ENCODE assay signal across 17 cellular contexts in the genomic region with DNA sequence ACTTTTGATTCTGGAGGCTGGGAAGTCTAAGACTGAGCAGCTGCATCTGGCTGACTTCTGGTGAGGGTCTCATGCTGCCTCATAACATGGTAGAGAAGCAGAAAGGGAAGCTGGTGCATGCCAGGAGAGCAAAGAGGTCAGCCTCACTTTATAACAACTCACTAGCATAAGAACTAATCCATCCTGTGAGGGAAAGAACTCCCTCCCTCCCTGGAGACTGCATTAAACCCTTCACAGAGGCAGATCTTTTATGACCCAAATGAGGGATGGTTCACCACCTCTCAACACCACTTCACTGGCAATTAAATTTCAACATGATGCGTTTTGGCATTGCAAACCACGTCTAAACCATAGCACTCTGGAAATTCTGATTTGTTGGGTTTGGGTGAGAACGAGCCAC. TPM values are rescaled to one million over a fixed set of nuclear protein-coding genes. Genes with fewer than 3 reads are reported as not detected.
DNase-seq lines count a peak whose midpoint lies in the region; ATAC-seq, FAIRE-seq and TF ChIP-seq lines count a peak whose summit lies in the region.
"Had no signal": no experiment of that assay in that cellular context is flagged by ENCODE, and none has a peak within 500 bp of the region (broad histone marks: within the 10 kb centered on the region; RNA-seq: fewer than 3 reads in every experiment).

No MANE protein-coding gene starts in this region.

- H3K9ac ChIP-seq in keratinocyte (ENCODE audit: control insufficient read depth, extremely low read depth, insufficient read depth, low read length) (no peak overlapping the region), smooth muscle cell (ENCODE audit: low read depth) (no peak overlapping the region)

- CTCF ChIA-PET in HEK293T (lab: Yijun Ruan, JAX) (no interaction called here), T-cell (lab: Charles Lee) (no interaction called here)

- peaks cover 47% of the 10 kb centered on the region for H3K36me3 Mint-ChIP-seq in T-cell

- no peak overlapping the region for H3K27ac Mint-ChIP-seq in T-cell

- peak; percentile 65 for FAIRE-seq in keratinocyte (lab: Jason Lieb, UNC)
- FAIRE-seq: HTR-8/SVneo had no signal

- no peak overlapping the region for H3K4me3 Mint-ChIP-seq in T-cell

- H3K9me1 ChIP-seq in keratinocyte (ENCODE audit: control insufficient read depth, extremely low read depth, insufficient read depth, low read length) = no peaks in the 10 kb centered on the region

- H3K27ac ChIP-seq in keratinocyte (ENCODE audit: control insufficient read depth, insufficient read depth, low read length) = no peak overlapping the region
- no peak overlapping the region for H3K27ac ChIP-seq in thyroid gland
- no peak overlapping the region for H3K27ac ChIP-seq in smooth muscle cell (ENCODE audit: low read depth)
- H3K27ac ChIP-seq: C4-2B, HL-60, SK-N-MC had no signal

- no peaks in the 10 kb centered on the region for H3K79me2 ChIP-seq in keratinocyte (ENCODE audit: control insufficient read depth, insufficient read depth, low read length)
- peaks cover 16% of the 10 kb centered on the region for H3K79me2 ChIP-seq in smooth muscle cell (ENCODE audit: low read depth)

- H3K27me3 ChIP-seq in keratinocyte (ENCODE audit: control insufficient read depth, extremely low read depth, insufficient read depth, low read length) = no peaks in the 10 kb centered on the region
- no peaks in the 10 kb centered on the region for H3K27me3 ChIP-seq in thyroid gland
- H3K27me3 ChIP-seq in smooth muscle cell (ENCODE audit: low read depth) = no peaks in the 10 kb centered on the region

- no peaks in the 10 kb centered on the region for H3K27me3 Mint-ChIP-seq in T-cell

- H3K4me2 ChIP-seq in keratinocyte (ENCODE audit: control insufficient read depth, extremely low read depth, insufficient read depth, low read depth, low read length) = no peak overlapping the region
- H3K4me2 ChIP-seq in smooth muscle cell = no peak overlapping the region

- peaks cover 0 to 11% (median 3%) of the 10 kb centered on the region in 3 donors for H3K4me1 Mint-ChIP-seq in T-cell

- 83 to 89% methylated on average over 3 of the region's 3 CpGs for WGBS in thyroid gland, 2 donors
- 94% methylated on average over 3 of the region's 3 CpGs for WGBS in smooth muscle cell (ENCODE audit: low lambda C conversion rate)

- ATAC-seq in T-cell (replicated peaks in 1 of 4) = no peak

- H3K9me3 ChIP-seq in keratinocyte (ENCODE audit: control insufficient read depth, low read depth, low read length) (no peaks in the 10 kb centered on the region), thyroid gland (no peaks in the 10 kb centered on the region), smooth muscle cell (replicated peaks; ENCODE audit: low read depth) (no peaks in the 10 kb centered on the region)

- TF ChIP-seq POLR2A in thyroid gland (IDR thresholded peaks at IDR 0.05) = no peak

- H3K4me3 ChIP-seq in keratinocyte (ENCODE audit: control insufficient read depth in 2 of 3, extremely low read depth in 1 of 3, insufficient read depth in 2 of 3, low read depth in 1 of 3, low read length in 3 of 3) = no peak overlapping the region
- H3K4me3 ChIP-seq in thyroid gland (replicated peaks in 1 of 3) = no peak overlapping the region
- H3K4me3 ChIP-seq in smooth muscle cell = no peak overlapping the region
- H3K4me3 ChIP-seq: SK-N-MC had no signal

- H3K36me3 ChIP-seq in keratinocyte (ENCODE audit: control insufficient read depth in 2 of 2, extremely low read depth in 1 of 2, insufficient read depth in 2 of 2, low read length in 2 of 2) = no peaks in the 10 kb centered on the region
- H3K36me3 ChIP-seq in thyroid gland = peaks cover 0 to 5% of the 10 kb centered on the region in 2 donors
- peaks cover 17% of the 10 kb centered on the region for H3K36me3 ChIP-seq in smooth muscle cell (ENCODE audit: low read depth)

- H3K4me1 ChIP-seq in keratinocyte (ENCODE audit: control insufficient read depth, extremely low read depth, insufficient read depth, low read length) (no peaks in the 10 kb centered on the region), thyroid gland (no peaks in the 10 kb centered on the region), smooth muscle cell (ENCODE audit: low read depth) (no peaks in the 10 kb centered on the region)

- peak; percentile 11 for DNase-seq in D341Med (ENCODE audit: low spot score)
- peak; percentile 7 for DNase-seq in HEK293T (ENCODE audit: extremely low spot score)
- DNase-seq in NCI-H69 (lab: John Stamatoyannopoulos, UW) = peak; percentile 26
- no peak for DNase-seq in keratinocyte (ENCODE audit: low read depth, low spot score)
- no peak for DNase-seq in T-cell
- DNase-seq in thyroid gland = no peak
- no peak for DNase-seq in smooth muscle cell (lab: John Stamatoyannopoulos, UW; ENCODE audit: unreplicated experiment)
- DNase-seq: DMS 273 treated with DMSO at 0.1 percent for 48 hours, HCEC 1CT, NCI-H1694, NCI-H510A, NCI-H82, Right ventricle myocardium superior had no signal

- dilution Hi-C loops in keratinocyte (cut with MboI; ENCODE audit: extremely low pct_ligation_motif_present, low sequenced_read_pairs) = no loop called here

- intact Hi-C loops in thyroid gland (cut with DNase I) = no loop called here

- POLR2A ChIA-PET in HEK293T (lab: Yijun Ruan, JAX) (no interaction called here), T-cell (lab: Charles Lee) (no interaction called here)

- no peak overlapping the region for H2AFZ ChIP-seq in keratinocyte (ENCODE audit: control insufficient read depth, low read length)
- H2AFZ ChIP-seq in smooth muscle cell (ENCODE audit: low read depth) = no peak overlapping the region

- TF ChIP-seq CTCF in keratinocyte (optimal IDR thresholded peaks at IDR 0.05 in 1 of 3, IDR thresholded peaks at IDR 0.05 in 1 of 3, conservative IDR thresholded peaks at IDR 0.05 in 1 of 3; ENCODE audit: extremely low read depth in 1 of 3, insufficient read depth in 2 of 3, low read length in 3 of 3) (no peak), thyroid gland (IDR thresholded peaks at IDR 0.05) (no peak), smooth muscle cell (IDR thresholded peaks at IDR 0.05; ENCODE audit: borderline replicate concordance, insufficient read depth, poor library complexity, severe bottlenecking) (no peak)

- no peaks in the 10 kb centered on the region for H3K9me3 Mint-ChIP-seq in T-cell

- H3F3A ChIP-seq in smooth muscle cell (ENCODE audit: low read depth) = no peaks in the 10 kb centered on the region

- H4K20me1 ChIP-seq in keratinocyte (ENCODE audit: control insufficient read depth, extremely low read depth, insufficient read depth, low read length) (no peaks in the 10 kb centered on the region), smooth muscle cell (ENCODE audit: low read depth) (no peaks in the 10 kb centered on the region)

TF ChIP-seq in HEK293T, 16 proteins besides CTCF, POLR2A, EP300 and RAD21:
- no peak for TF ChIP-seq CTBP1 (IDR thresholded peaks at IDR 0.05; ENCODE audit: borderline replicate concordance)
- TF ChIP-seq FOXA1 (IDR thresholded peaks at IDR 0.05) = no peak
- no peak for TF ChIP-seq NFRKB (IDR thresholded peaks at IDR 0.05)
- TF ChIP-seq ARNT (IDR thresholded peaks at IDR 0.05) = no peak
- TF ChIP-seq SP1 (IDR thresholded peaks at IDR 0.05) = no peak
- no peak for TF ChIP-seq L3MBTL2 (conservative IDR thresholded peaks at IDR 0.05)
- TF ChIP-seq LEF1 (IDR thresholded peaks at IDR 0.05; ENCODE audit: borderline replicate concordance) = no peak
- no peak for TF ChIP-seq TARDBP (IDR thresholded peaks at IDR 0.05)
- TF ChIP-seq BHLHE40 (IDR thresholded peaks at IDR 0.05; ENCODE audit: borderline replicate concordance) = no peak
- TF ChIP-seq, protein P1, sequence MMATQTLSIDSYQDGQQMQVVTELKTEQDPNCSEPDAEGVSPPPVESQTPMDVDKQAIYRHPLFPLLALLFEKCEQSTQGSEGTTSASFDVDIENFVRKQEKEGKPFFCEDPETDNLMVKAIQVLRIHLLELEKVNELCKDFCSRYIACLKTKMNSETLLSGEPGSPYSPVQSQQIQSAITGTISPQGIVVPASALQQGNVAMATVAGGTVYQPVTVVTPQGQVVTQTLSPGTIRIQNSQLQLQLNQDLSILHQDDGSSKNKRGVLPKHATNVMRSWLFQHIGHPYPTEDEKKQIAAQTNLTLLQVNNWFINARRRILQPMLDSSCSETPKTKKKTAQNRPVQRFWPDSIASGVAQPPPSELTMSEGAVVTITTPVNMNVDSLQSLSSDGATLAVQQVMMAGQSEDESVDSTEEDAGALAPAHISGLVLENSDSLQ (IDR thresholded peaks at IDR 0.05) = no peak

RNA-seq across cellular contexts. Expression of a gene that starts 33.9 kb away (rescaled TPM):
- polyA plus RNA-seq in keratinocyte (15.6 to 19.4 TPM (median 17.7 TPM) in 3 replicates), smooth muscle cell (8.8 and 10.0 TPM in 2 replicates)
- 9.4 TPM for polyA plus RNA-seq in keratinocyte (2011; ENCODE audit: low read depth)
- polyA plus RNA-seq in keratinocyte (2011; cell fraction: cytosol; rRNA removed) = 11.2 and 21.9 TPM in 2 replicates
- polyA plus RNA-seq in keratinocyte (2011; cell fraction: nucleus; rRNA removed) = 19.3 and 23.0 TPM in 2 replicates
- 7.7 and 11.9 TPM in 2 replicates for polyA plus RNA-seq in keratinocyte (2012; ENCODE audit: low replicate concordance)
- polyA minus RNA-seq in keratinocyte = 10.6 to 64.0 TPM (median 42.7 TPM) in 3 replicates
- 26.7 TPM for polyA minus RNA-seq in keratinocyte (2011; cell fraction: cytosol; rRNA and poly(A)+ RNA removed)
- polyA minus RNA-seq in keratinocyte (2011; cell fraction: nucleus; rRNA and poly(A)+ RNA removed) = 37.1 and 72.4 TPM in 2 replicates
- total RNA-seq in T-cell (10 to 100 TPM; 24.1 to 35.4 (median 27.8) TPM), thyroid gland (10 to 100 TPM; 26.9 to 45.9 (median 29.3) TPM), smooth muscle cell (25.2 and 34.8 TPM in 2 replicates)

Comparison
In these comparisons a context has a peak if more than half of its experiments do, and no peak if none do; other contexts are left out.
1. DNase-seq: peak in D341Med (single experiment), HEK293T (single experiment) and NCI-H69 (single experiment); none in keratinocyte (single experiment), T-cell (0 of 34), thyroid gland (0 of 2) and smooth muscle cell (single experiment).